23 cellular contexts compared by ENCODE assay signal in genomic region chr3:158909870-158910269, GRCh38.
A peak's percentile ranks its signal among the peaks of the same experiment; 100 is the strongest.
DNase-seq lines count a peak whose midpoint lies in the region; ATAC-seq and TF ChIP-seq lines count a peak whose summit lies in the region.
"Had no signal": no experiment of that assay in that cellular context is flagged by ENCODE, and none has a peak within 500 bp of the region (broad histone marks: within the 10 kb centered on the region; RNA-seq: fewer than 3 reads in every experiment).

No MANE protein-coding gene starts in this region.

- POLR2A ChIA-PET in SK-N-SH (lab: Yijun Ruan, JAX), result no interaction called here

- H2AFZ ChIP-seq in SK-N-SH (ENCODE audit: low read depth), result 0 out of 2 replicates have a peak overlapping the region, but pooled peaks have one; percentile 49

- H3K27me3 ChIP-seq in SK-N-SH (ENCODE audit: insufficient read depth) (no peaks in the 10 kb centered on the region), transverse colon (no peaks in the 10 kb centered on the region), upper lobe of right lung (no peaks in the 10 kb centered on the region)
- H3K27me3 ChIP-seq: BLaER1 treated with 17β-estradiol and CSF1 and Interleukin-3, amounts not matched to agents 10 nM and 100 nM; body of pancreas; Peyer's patch; tibial nerve had no signal

- no peak for ATAC-seq in SK-N-SH treated with all-trans-retinoic acid at 6 μM for 48 hours
- no peak for ATAC-seq in upper lobe of right lung
- ATAC-seq in GM19035 (IDR thresholded peaks at IDR 0.05; ENCODE audit: unreplicated experiment), result no peak
- ATAC-seq: activated naive CD4-positive, alpha-beta T cell treated with anti-CD3 and anti-CD28 coated beads, Interleukin-2, amount 50 U/mL, for 72 hours; body of pancreas; left colon; naive thymus-derived CD8-positive, alpha-beta T cell had no signal

- H3K9me2 ChIP-seq in SK-N-SH, result no peaks in the 10 kb centered on the region

- TF ChIP-seq RAD21 in SK-N-SH (IDR thresholded peaks at IDR 0.05; ENCODE audit: low read length), result no peak

- H3K9me3 ChIP-seq in SK-N-SH (no peaks in the 10 kb centered on the region), transverse colon (no peaks in the 10 kb centered on the region), upper lobe of right lung (no peaks in the 10 kb centered on the region)
- H3K9me3 ChIP-seq: BLaER1 treated with 17β-estradiol and CSF1 and Interleukin-3, amounts not matched to agents 10 nM and 100 nM; body of pancreas; Peyer's patch; SJSA1; tibial nerve had no signal

- H3K79me2 ChIP-seq in SK-N-SH (ENCODE audit: insufficient read depth), result no peaks in the 10 kb centered on the region

- no peaks in the 10 kb centered on the region for H3F3A ChIP-seq in SK-N-SH (replicated peaks; ENCODE audit: insufficient read depth)

- no peak overlapping the region for H3K9ac ChIP-seq in SK-N-SH
- H3K9ac ChIP-seq: BLaER1 treated with 17β-estradiol and CSF1 and Interleukin-3, amounts not matched to agents 10 nM and 100 nM had no signal

- CTCF ChIA-PET in SK-N-SH (lab: Yijun Ruan, JAX), result interaction anchor here (0.8 to 5.0 kb wide), 3 partner anchors 9 to 347 kb away, joined by 3 to 20 read pairs (median 6); no protein-coding TSS in a partner anchor

- H3K27ac ChIP-seq in SK-N-SH (ENCODE audit: low read depth in 2 of 2, low read length in 1 of 2) (no peak overlapping the region), transverse colon (no peak overlapping the region), upper lobe of right lung (no peak overlapping the region)
- H3K27ac ChIP-seq: 22Rv1; BLaER1 treated with 17β-estradiol and CSF1 and Interleukin-3, amounts not matched to agents 10 nM and 100 nM; body of pancreas; Peyer's patch; SJSA1; tibial nerve had no signal

- no peaks in the 10 kb centered on the region for H4K20me1 ChIP-seq in SK-N-SH (ENCODE audit: insufficient read depth)
- H4K20me1 ChIP-seq: BLaER1 treated with 17β-estradiol and CSF1 and Interleukin-3, amounts not matched to agents 10 nM and 100 nM had no signal

- H3K4me3 ChIP-seq in SK-N-SH (ENCODE audit: low read depth in 2 of 2, low read length in 1 of 2) (no peak overlapping the region), fibroblast of mammary gland (ENCODE audit: control insufficient read depth, low read depth, low read length) (no peak overlapping the region), transverse colon (no peak overlapping the region), upper lobe of right lung (no peak overlapping the region)
- H3K4me3 ChIP-seq: BLaER1 treated with 17β-estradiol and CSF1 and Interleukin-3, amounts not matched to agents 10 nM and 100 nM; body of pancreas; Peyer's patch; SJSA1; tibial nerve had no signal

- TF ChIP-seq CTCF in SK-N-SH (IDR thresholded peaks at IDR 0.05) (no peak), fibroblast of mammary gland (conservative IDR thresholded peaks at IDR 0.05; ENCODE audit: control insufficient read depth, insufficient read depth, low read depth, low read length) (no peak), transverse colon (IDR thresholded peaks at IDR 0.05) (no peak), upper lobe of right lung (IDR thresholded peaks at IDR 0.05) (no peak)

- TF ChIP-seq POLR2A in transverse colon (IDR thresholded peaks at IDR 0.05), result no peak

- WGBS in SK-N-SH (ENCODE audit: low lambda C conversion rate), result 43% methylated on average over 2 of the region's 2 CpGs
- 0 to 51% methylated on average over 1 to 2 of the region's 2 CpGs for WGBS in transverse colon (ENCODE audit: low coverage in 1 of 2), 2 donors

- no peak overlapping the region for H3K4me2 ChIP-seq in SK-N-SH
- H3K4me2 ChIP-seq: BLaER1 treated with 17β-estradiol and CSF1 and Interleukin-3, amounts not matched to agents 10 nM and 100 nM had no signal

- TF ChIP-seq EP300 in SK-N-SH (IDR thresholded peaks at IDR 0.05; ENCODE audit: borderline replicate concordance in 1 of 2, low read depth in 1 of 2, low read length in 1 of 2) (no peak), transverse colon (IDR thresholded peaks at IDR 0.05; ENCODE audit: low read depth) (no peak)

- intact Hi-C loops in transverse colon (cut with DNase I; ENCODE audit: low total_unique reads) (no loop called here), upper lobe of right lung (cut with DNase I) (no loop called here)

- H3K36me3 ChIP-seq in SK-N-SH (replicated peaks in 1 of 2; ENCODE audit: control insufficient read depth in 1 of 2, insufficient read depth in 2 of 2, low read length in 1 of 2) (no peaks in the 10 kb centered on the region), transverse colon (no peaks in the 10 kb centered on the region), upper lobe of right lung (no peaks in the 10 kb centered on the region)
- H3K36me3 ChIP-seq: BLaER1 treated with 17β-estradiol and CSF1 and Interleukin-3, amounts not matched to agents 10 nM and 100 nM; Peyer's patch; SJSA1; tibial nerve had no signal

- no peak for DNase-seq in SK-N-SH
- peak; percentile 34 for DNase-seq in NCI-H226
- peak; percentile 72 for DNase-seq in fibroblast of mammary gland (ENCODE audit: low read depth)
- peak; percentile 47 for DNase-seq in stromal cell of bone marrow (ENCODE audit: low read depth)
- no peak for DNase-seq in transverse colon
- DNase-seq in upper lobe of right lung, result no peak
- DNase-seq: activated CD4-positive, alpha-beta T cell treated with anti-CD3 and anti-CD28 coated beads, Interleukin-2, amount 10 ng/mL, durations not matched to agents 24 days and 14 days; body of pancreas; effector memory CD4-positive, alpha-beta T cell; left colon; naive thymus-derived CD8-positive, alpha-beta T cell; NCI-H1417; NCI-H524 treated with DMSO at 0.1 percent for 48 hours; Peyer's patch; retina; stimulated activated CD4-positive, alpha-beta T cell treated with anti-CD3 and anti-CD28 coated beads, Interleukin-4, amount 100 ng/mL, for 24 hours had no signal

- in situ Hi-C loops in transverse colon (cut with MboI; ENCODE audit: low pct_ligation_motif_present in 1 of 4, low pct_unique_long_range_greater_than_20kb in 1 of 4, low sequenced_read_pairs in 3 of 4), result no loop called here

- peaks cover 0 to 2% of the 10 kb centered on the region in 2 experiments; a peak in 1 of 4 replicates for H3K4me1 ChIP-seq in SK-N-SH (ENCODE audit: control insufficient read depth in 1 of 2, insufficient read depth in 2 of 2, low read depth in 1 of 2, low read length in 1 of 2)
- no peaks in the 10 kb centered on the region for H3K4me1 ChIP-seq in transverse colon
- H3K4me1 ChIP-seq in upper lobe of right lung, result no peaks in the 10 kb centered on the region
- H3K4me1 ChIP-seq: body of pancreas, Peyer's patch, SJSA1, tibial nerve had no signal

TF ChIP-seq in SK-N-SH, 30 proteins besides CTCF, POLR2A, EP300 and RAD21 (continues in another document):
- no peak for TF ChIP-seq GATA2 (CRISPR knock-in tag; IDR thresholded peaks at IDR 0.05)
- no peak for TF ChIP-seq ZBTB33 (IDR thresholded peaks at IDR 0.05; ENCODE audit: borderline replicate concordance, low read depth)
- no peak for TF ChIP-seq USF1 (IDR thresholded peaks at IDR 0.05; ENCODE audit: borderline replicate concordance, low read depth)
- no peak for TF ChIP-seq POLR2AphosphoS5 (IDR thresholded peaks at IDR 0.05; ENCODE audit: low read depth, low read length)

TF ChIP-seq in SK-N-SH treated with all-trans-retinoic acid at 6 μM for 48 hours, 23 proteins besides CTCF, POLR2A, EP300 and RAD21:
- TF ChIP-seq CREB5 (CRISPR knock-in tag; IDR thresholded peaks at IDR 0.05; ENCODE audit: low read depth), result no peak
- TF ChIP-seq GLIS3 (CRISPR knock-in tag; IDR thresholded peaks at IDR 0.05), result no peak
- TF ChIP-seq ZNF565 (CRISPR knock-in tag; conservative IDR thresholded peaks at IDR 0.05; ENCODE audit: low read depth), result no peak
- no peak for TF ChIP-seq ZFP30 (CRISPR knock-in tag; IDR thresholded peaks at IDR 0.05)

Comparison
In these comparisons a context has a peak if more than half of its experiments do, and no peak if none do; other contexts are left out.
1. DNase-seq: peak in NCI-H226 (single experiment), fibroblast of mammary gland (single experiment) and stromal cell of bone marrow (single experiment); none in SK-N-SH (single experiment), transverse colon (single experiment) and upper lobe of right lung (single experiment).